1 cellular context compared by ENCODE assay signal in the genomic region with DNA sequence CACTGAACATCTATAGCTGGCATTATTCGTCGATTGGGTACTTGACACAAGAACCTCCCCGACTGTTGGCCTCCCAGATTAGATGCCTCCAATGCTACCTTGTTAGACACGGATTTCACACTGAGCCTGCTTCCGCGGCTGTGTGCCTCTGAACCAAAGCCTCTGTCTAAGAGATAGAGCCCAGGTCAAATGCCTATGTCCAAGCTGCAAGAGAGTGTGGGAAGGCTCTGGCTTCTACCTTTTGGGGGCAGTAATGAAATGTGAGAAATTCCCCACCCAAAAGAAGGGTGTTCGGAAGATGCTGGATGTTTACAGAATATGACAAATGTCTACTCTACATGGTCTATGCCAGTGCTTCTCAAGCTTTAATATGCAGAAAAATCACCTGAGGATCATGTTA.
TF ChIP-seq lines count a peak whose summit lies in the region.

No MANE protein-coding gene starts in this region.

TF ChIP-seq in IMR-90, 13 proteins besides CTCF, POLR2A, EP300 and RAD21:
- TF ChIP-seq, protein P1, sequence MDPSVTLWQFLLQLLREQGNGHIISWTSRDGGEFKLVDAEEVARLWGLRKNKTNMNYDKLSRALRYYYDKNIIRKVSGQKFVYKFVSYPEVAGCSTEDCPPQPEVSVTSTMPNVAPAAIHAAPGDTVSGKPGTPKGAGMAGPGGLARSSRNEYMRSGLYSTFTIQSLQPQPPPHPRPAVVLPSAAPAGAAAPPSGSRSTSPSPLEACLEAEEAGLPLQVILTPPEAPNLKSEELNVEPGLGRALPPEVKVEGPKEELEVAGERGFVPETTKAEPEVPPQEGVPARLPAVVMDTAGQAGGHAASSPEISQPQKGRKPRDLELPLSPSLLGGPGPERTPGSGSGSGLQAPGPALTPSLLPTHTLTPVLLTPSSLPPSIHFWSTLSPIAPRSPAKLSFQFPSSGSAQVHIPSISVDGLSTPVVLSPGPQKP (IDR thresholded peaks at IDR 0.05; ENCODE audit: borderline replicate concordance, low read depth, low read length): no peak
- TF ChIP-seq NFE2L2 (IDR thresholded peaks at IDR 0.05; ENCODE audit: low read depth, low read length) (no peak), MXI1 (IDR thresholded peaks at IDR 0.05; ENCODE audit: borderline replicate concordance, low read depth, low read length) (no peak), CHD1 (IDR thresholded peaks at IDR 0.05; ENCODE audit: low read depth, low read length) (no peak), CEBPB (IDR thresholded peaks at IDR 0.05; ENCODE audit: low read depth, low read length) (no peak)
